8 cellular contexts compared by ENCODE assay signal in the genomic region with DNA sequence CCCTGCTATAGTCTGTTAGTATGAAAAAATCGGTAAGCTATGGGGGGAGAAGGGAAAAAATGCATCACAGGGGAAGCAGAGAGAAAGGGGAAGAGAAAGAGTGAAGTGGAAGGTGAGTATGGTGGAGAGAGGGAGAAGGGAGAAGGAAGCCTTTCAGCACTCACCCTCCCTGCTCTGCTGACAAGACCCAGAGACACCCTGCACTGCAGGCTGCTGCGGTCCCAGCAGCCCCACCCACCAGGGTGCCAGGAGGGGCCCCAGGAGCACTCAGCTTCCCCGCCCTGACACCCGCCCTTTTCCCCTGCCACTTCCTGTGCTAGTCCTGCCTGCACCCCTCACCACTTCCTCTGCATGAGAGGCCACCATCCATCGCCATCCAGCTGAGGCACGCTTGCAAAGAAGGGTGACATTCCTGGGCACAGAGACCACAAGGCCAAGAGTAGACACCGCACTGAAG. TPM values are rescaled to one million over a fixed set of nuclear protein-coding genes. Genes with fewer than 3 reads are reported as not detected.
A peak's percentile ranks its signal among the peaks of the same experiment; 100 is the strongest.
DNase-seq lines count a peak whose midpoint lies in the region; ATAC-seq and TF ChIP-seq lines count a peak whose summit lies in the region.

No MANE protein-coding gene starts in this region.

- peaks cover 16% of the 10 kb centered on the region for H4K20me1 ChIP-seq in GM23338 (replicated peaks; ENCODE audit: insufficient read depth)

- POLR2A ChIA-PET in GM10248 (lab: Yijun Ruan, JAX): interaction anchor here (1.1 to 3.5 kb wide), 4 partner anchors 12 to 64 kb away, joined by 3 to 26 read pairs (median 4); a partner anchor contains a TSS

- H3K27me3 Mint-ChIP-seq in GM23338 (ENCODE audit: insufficient read depth, low read depth, poor library complexity): peaks cover 9% of the 10 kb centered on the region
- peaks cover 37 to 54% (median 53%) of the 10 kb centered on the region in 3 donors for H3K27me3 Mint-ChIP-seq in immature natural killer cell (ENCODE audit: low read depth in 3 of 3)

- H3K9me3 Mint-ChIP-seq in GM23338 (no peaks in the 10 kb centered on the region), immature natural killer cell (no peaks in the 10 kb centered on the region)

- TF ChIP-seq CTCF in GM10248 (IDR thresholded peaks at IDR 0.05; ENCODE audit: control extremely low read depth, extremely low read depth, low read depth, missing control alignments) (no peak), GM23338 (conservative IDR thresholded peaks at IDR 0.05; ENCODE audit: low read depth in 2 of 2) (no peak)

- no peaks in the 10 kb centered on the region for H3K36me3 Mint-ChIP-seq in GM23338 (ENCODE audit: low read depth)
- peaks cover 7 to 25% (median 9%) of the 10 kb centered on the region in 3 donors for H3K36me3 Mint-ChIP-seq in immature natural killer cell

- H3K4me1 ChIP-seq in GM23338 (ENCODE audit: insufficient read depth): peaks cover 23% of the 10 kb centered on the region

- no peak overlapping the region for H2AFZ ChIP-seq in GM23338

- H3K4me3 Mint-ChIP-seq in GM23338: peak overlapping the region; percentile 16; the same call in 1 of the 3 replicates
- H3K4me3 Mint-ChIP-seq in immature natural killer cell: peak overlapping the region; percentile 91 to 97 (median 92)

- no peaks in the 10 kb centered on the region for H3K27me3 ChIP-seq in GM23338 (ENCODE audit: insufficient read depth)

- no peaks in the 10 kb centered on the region for H3K36me3 ChIP-seq in GM23338 (ENCODE audit: insufficient read depth)

- H3K9me2 ChIP-seq in GM23338 (ENCODE audit: insufficient read depth): no peaks in the 10 kb centered on the region

- H3K79me2 ChIP-seq in GM23338 (replicated peaks; ENCODE audit: insufficient read depth): peaks cover 18% of the 10 kb centered on the region

- DNase-seq in GM10248 (ENCODE audit: extremely low spot score) (peak; percentile 80), GM23338 (ENCODE audit: low spot score) (no peak), NAMALWA (ENCODE audit: low spot score) (peak; percentile 58), immature natural killer cell (peak; percentile 88 to 91 (median 91)), cerebellar nuclear complex (lab: John Stamatoyannopoulos, UW) (no peak), NCI-H1417 treated with DMSO at 0.1 percent for 48 hours (lab: John Stamatoyannopoulos, UW) (no peak)
- DNase-seq in activated CD8-positive, alpha-beta memory T cell treated with anti-CD3 and anti-CD28 coated beads, Interleukin-2, amount 50 U/mL, for 4 hours: peak; percentile 85
- DNase-seq in stimulated activated CD8-positive, alpha-beta memory T cell treated with anti-CD3 and anti-CD28 coated beads, Interleukin-4, amount 100 ng/mL, for 1 hour (ENCODE audit: low read depth in 2 of 2, low spot score in 1 of 2): peak; percentile 78 to 79

- H3K4me1 Mint-ChIP-seq in GM23338 (peaks cover 36% of the 10 kb centered on the region), immature natural killer cell (peaks cover 97 to 99% of the 10 kb centered on the region in 2 donors)

- CTCF ChIA-PET in GM10248 (lab: Yijun Ruan, JAX): interaction anchor here (0.7 to 6.4 kb wide), 13 partner anchors 9 to 108 kb away, joined by 3 to 59 read pairs (median 4); a partner anchor contains a TSS

- H3K27ac ChIP-seq in GM23338 (ENCODE audit: low read depth): no peak overlapping the region

- ATAC-seq in GM23338: no peak

- H3K4me3 ChIP-seq in GM23338: no peak overlapping the region

- H3K27ac Mint-ChIP-seq in GM23338 (no peak overlapping the region), immature natural killer cell (peak overlapping the region; percentile 99 to 100 (median 100))

- H3K4me2 ChIP-seq in GM23338: no peak overlapping the region

- 0 out of 2 replicates have a peak, but pooled peaks cover 8% of the 10 kb centered on the region for H3F3A ChIP-seq in GM23338 (replicated peaks; ENCODE audit: low read depth)

TF ChIP-seq in GM23338, 12 proteins besides CTCF, POLR2A, EP300 and RAD21 (continues in another document):
- TF ChIP-seq NANOG (IDR thresholded peaks at IDR 0.05; ENCODE audit: borderline replicate concordance) (no peak), POLR2AphosphoS5 (IDR thresholded peaks at IDR 0.05; ENCODE audit: low read depth) (no peak), EZH2 (IDR thresholded peaks at IDR 0.05; ENCODE audit: low read depth, unreplicated experiment) (no peak), ZNF114 (CRISPR knock-in tag; IDR thresholded peaks at IDR 0.05) (no peak), ZNF331 (CRISPR knock-in tag; IDR thresholded peaks at IDR 0.05; ENCODE audit: low read depth) (no peak), JUNB (IDR thresholded peaks at IDR 0.05; ENCODE audit: unreplicated experiment) (no peak), CREB1 (CRISPR knock-in tag; IDR thresholded peaks at IDR 0.05; ENCODE audit: low read depth) (no peak)
- TF ChIP-seq, protein P1, sequence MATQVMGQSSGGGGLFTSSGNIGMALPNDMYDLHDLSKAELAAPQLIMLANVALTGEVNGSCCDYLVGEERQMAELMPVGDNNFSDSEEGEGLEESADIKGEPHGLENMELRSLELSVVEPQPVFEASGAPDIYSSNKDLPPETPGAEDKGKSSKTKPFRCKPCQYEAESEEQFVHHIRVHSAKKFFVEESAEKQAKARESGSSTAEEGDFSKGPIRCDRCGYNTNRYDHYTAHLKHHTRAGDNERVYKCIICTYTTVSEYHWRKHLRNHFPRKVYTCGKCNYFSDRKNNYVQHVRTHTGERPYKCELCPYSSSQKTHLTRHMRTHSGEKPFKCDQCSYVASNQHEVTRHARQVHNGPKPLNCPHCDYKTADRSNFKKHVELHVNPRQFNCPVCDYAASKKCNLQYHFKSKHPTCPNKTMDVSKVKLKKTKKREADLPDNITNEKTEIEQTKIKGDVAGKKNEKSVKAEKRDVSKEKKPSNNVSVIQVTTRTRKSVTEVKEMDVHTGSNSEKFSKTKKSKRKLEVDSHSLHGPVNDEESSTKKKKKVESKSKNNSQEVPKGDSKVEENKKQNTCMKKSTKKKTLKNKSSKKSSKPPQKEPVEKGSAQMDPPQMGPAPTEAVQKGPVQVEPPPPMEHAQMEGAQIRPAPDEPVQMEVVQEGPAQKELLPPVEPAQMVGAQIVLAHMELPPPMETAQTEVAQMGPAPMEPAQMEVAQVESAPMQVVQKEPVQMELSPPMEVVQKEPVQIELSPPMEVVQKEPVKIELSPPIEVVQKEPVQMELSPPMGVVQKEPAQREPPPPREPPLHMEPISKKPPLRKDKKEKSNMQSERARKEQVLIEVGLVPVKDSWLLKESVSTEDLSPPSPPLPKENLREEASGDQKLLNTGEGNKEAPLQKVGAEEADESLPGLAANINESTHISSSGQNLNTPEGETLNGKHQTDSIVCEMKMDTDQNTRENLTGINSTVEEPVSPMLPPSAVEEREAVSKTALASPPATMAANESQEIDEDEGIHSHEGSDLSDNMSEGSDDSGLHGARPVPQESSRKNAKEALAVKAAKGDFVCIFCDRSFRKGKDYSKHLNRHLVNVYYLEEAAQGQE (IDR thresholded peaks at IDR 0.05; ENCODE audit: unreplicated experiment): no peak
- TF ChIP-seq, protein P2, sequence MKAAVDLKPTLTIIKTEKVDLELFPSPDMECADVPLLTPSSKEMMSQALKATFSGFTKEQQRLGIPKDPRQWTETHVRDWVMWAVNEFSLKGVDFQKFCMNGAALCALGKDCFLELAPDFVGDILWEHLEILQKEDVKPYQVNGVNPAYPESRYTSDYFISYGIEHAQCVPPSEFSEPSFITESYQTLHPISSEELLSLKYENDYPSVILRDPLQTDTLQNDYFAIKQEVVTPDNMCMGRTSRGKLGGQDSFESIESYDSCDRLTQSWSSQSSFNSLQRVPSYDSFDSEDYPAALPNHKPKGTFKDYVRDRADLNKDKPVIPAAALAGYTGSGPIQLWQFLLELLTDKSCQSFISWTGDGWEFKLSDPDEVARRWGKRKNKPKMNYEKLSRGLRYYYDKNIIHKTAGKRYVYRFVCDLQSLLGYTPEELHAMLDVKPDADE (IDR thresholded peaks at IDR 0.05): no peak

RNA-seq across cellular contexts. Expression of a gene that starts 12.7 kb away (rescaled TPM):
- total RNA-seq in GM23338 (2014; rRNA removed; shearing (Covaris generic)): 17.8 and 19.6 TPM in 2 replicates
- polyA plus RNA-seq in GM23338 (2016; fragmentation: Nextera tagmentation; extraction: Ambion mirVana) (7.5 and 9.3 TPM in 2 replicates), immature natural killer cell (100 to 1,000 TPM in 1 of 3 donors, 10 to 100 TPM in 2; 24.8 to 274 (median 54.9) TPM)

RNA-seq across cellular contexts. Expression of a gene that starts 18.7 kb away (rescaled TPM):
- not detected in 2 replicates for total RNA-seq in GM23338 (2014; rRNA removed; shearing (Covaris generic))
- polyA plus RNA-seq in GM23338 (2016; fragmentation: Nextera tagmentation; extraction: Ambion mirVana) (not detected in 2 replicates), immature natural killer cell (not detected)

Comparison
In these comparisons a context has a peak if more than half of its experiments do, and no peak if none do; other contexts are left out.
1. DNase-seq: peak in GM10248 (single experiment), NAMALWA (single experiment), activated CD8-positive, alpha-beta memory T cell treated with anti-CD3 and anti-CD28 coated beads, Interleukin-2, amount 50 U/mL, for 4 hours (single experiment), immature natural killer cell (3 of 3) and stimulated activated CD8-positive, alpha-beta memory T cell treated with anti-CD3 and anti-CD28 coated beads, Interleukin-4, amount 100 ng/mL, for 1 hour (2 of 2); none in GM23338 (single experiment), cerebellar nuclear complex (0 of 2) and NCI-H1417 treated with DMSO at 0.1 percent for 48 hours (single experiment).